In the genomic region with DNA sequence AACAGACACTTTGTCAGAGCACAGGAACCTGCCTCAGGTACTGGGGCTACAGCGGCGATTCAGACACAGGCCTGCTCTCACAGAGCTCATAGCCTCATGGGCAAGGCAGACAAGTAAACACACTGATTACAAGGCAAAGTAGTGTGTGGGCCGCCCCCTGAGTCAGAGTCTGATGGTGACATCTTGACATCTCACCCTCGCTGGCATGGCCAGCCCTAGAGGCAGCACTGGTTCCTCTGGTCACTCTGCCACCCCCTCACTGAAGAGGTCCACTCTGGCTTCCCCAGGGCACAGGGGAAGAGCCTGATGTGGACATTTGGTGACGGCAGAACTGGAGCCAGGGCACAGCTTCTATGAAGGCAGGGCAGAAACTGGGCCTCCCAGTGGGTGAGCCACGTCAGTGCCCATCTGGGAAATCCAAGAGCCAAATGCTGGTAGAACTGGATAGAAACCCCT, we compare ENCODE assay signal across 22 cellular contexts.
"Had no signal": no experiment of that assay in that cellular context is flagged by ENCODE, and none has a peak within 500 bp of the region (broad histone marks: within the 10 kb centered on the region; RNA-seq: fewer than 3 reads in every experiment).

No MANE protein-coding gene starts in this region.

- ATAC-seq: activated CD8-positive, alpha-beta memory T cell treated with anti-CD3 and anti-CD28 coated beads, Interleukin-2, amount 10 ng/mL, durations not matched to agents 7 days and 5 days; stimulated activated naive CD8-positive, alpha-beta T cell treated with anti-CD3 and anti-CD28 coated beads, Interleukin-15, Interleukin-2, amounts not matched to agents 100 U/mL and 50 U/mL, for 24 hours; T-cell had no signal

- H3K9me3 ChIP-seq: colonic mucosa, tibial nerve had no signal

- H3K36me3 ChIP-seq: brain microvascular endothelial cell, colonic mucosa, tibial nerve had no signal

- FAIRE-seq: keratinocyte had no signal

- H3K27me3 Mint-ChIP-seq: activated B cell treated with CpG ODN at 0.5 μM for 24 hours; activated CD4-positive, alpha-beta memory T cell treated with anti-CD3 and anti-CD28 coated beads, Interleukin-2, amount 10 ng/mL, durations not matched to agents 7 days and 5 days; naive B cell; T-cell had no signal

- DNase-seq: activated B cell treated with CpG ODN at 0.5 μM for 24 hours; activated CD4-positive, alpha-beta memory T cell treated with anti-CD3 and anti-CD28 coated beads, Interleukin-2, amount 10 ng/mL, durations not matched to agents 7 days and 5 days; activated CD4-positive, alpha-beta T cell treated with anti-CD3 and anti-CD28 coated beads for 48 hours; activated CD8-positive, alpha-beta memory T cell treated with anti-CD3 and anti-CD28 coated beads, Interleukin-2, amount 10 ng/mL, durations not matched to agents 7 days and 5 days; activated naive CD4-positive, alpha-beta T cell treated with anti-CD3 and anti-CD28 coated beads, Interleukin-2, amount 50 U/mL, for 16 hours; aorta; brain microvascular endothelial cell; colonic mucosa; foreskin melanocyte; glutamatergic neuron; hypothalamus; naive B cell; retina; stimulated activated CD4-positive, alpha-beta T cell treated with anti-CD3 and anti-CD28 coated beads, Interleukin-12 subunit alpha, Interleukin-12 subunit beta, amount 100 ng/mL, for 4 hours; stimulated activated CD4-positive, alpha-beta T cell treated with anti-CD3 and anti-CD28 coated beads, Interleukin-1b, Interleukin-23, amount 100 ng/mL, for 48 hours; stimulated activated CD8-positive, alpha-beta memory T cell treated with anti-CD3 and anti-CD28 coated beads, Interleukin-4, amount 100 ng/mL, for 48 hours; stimulated activated naive CD8-positive, alpha-beta T cell treated with anti-CD3 and anti-CD28 coated beads, Interleukin-15, Interleukin-2, amounts not matched to agents 100 U/mL and 50 U/mL, for 24 hours; T-cell had no signal

- H3K36me3 Mint-ChIP-seq: activated CD8-positive, alpha-beta memory T cell treated with anti-CD3 and anti-CD28 coated beads, Interleukin-2, amount 10 ng/mL, durations not matched to agents 7 days and 5 days; naive B cell; T-cell had no signal

- H3K27ac Mint-ChIP-seq: activated B cell treated with CpG ODN at 0.5 μM for 24 hours; activated CD4-positive, alpha-beta memory T cell treated with anti-CD3 and anti-CD28 coated beads, Interleukin-2, amount 10 ng/mL, durations not matched to agents 7 days and 5 days; activated CD8-positive, alpha-beta memory T cell treated with anti-CD3 and anti-CD28 coated beads, Interleukin-2, amount 10 ng/mL, durations not matched to agents 7 days and 5 days; activated T-helper 2 cell treated with anti-CD3 and anti-CD28 coated beads, Interferon-gamma antibody, Interleukin-2, Interleukin-4, amounts not matched to agents 10 μg/mL and 5 μg/mL and 100 μg/mL, durations not matched to agents 14 hours and 24 hours and 36 hours; naive B cell had no signal

- H3K4me3 Mint-ChIP-seq: activated B cell treated with CpG ODN at 0.5 μM for 24 hours; activated CD4-positive, alpha-beta memory T cell treated with anti-CD3 and anti-CD28 coated beads, Interleukin-2, amount 10 ng/mL, durations not matched to agents 7 days and 5 days; activated CD8-positive, alpha-beta memory T cell treated with anti-CD3 and anti-CD28 coated beads, Interleukin-2, amount 10 ng/mL, durations not matched to agents 7 days and 5 days; central memory CD8-positive, alpha-beta T cell; naive B cell; T-cell had no signal

- H3K4me1 ChIP-seq: colonic mucosa had no signal

- H3K9me3 Mint-ChIP-seq: activated B cell treated with CpG ODN at 0.5 μM for 24 hours; activated CD4-positive, alpha-beta memory T cell treated with anti-CD3 and anti-CD28 coated beads, Interleukin-2, amount 10 ng/mL, durations not matched to agents 7 days and 5 days; activated T-helper 2 cell treated with anti-CD3 and anti-CD28 coated beads, Interferon-gamma antibody, Interleukin-2, Interleukin-4, amounts not matched to agents 10 μg/mL and 5 μg/mL and 100 μg/mL, durations not matched to agents 14 hours and 24 hours and 36 hours; central memory CD8-positive, alpha-beta T cell; naive B cell; T-cell had no signal

- H3K27me3 ChIP-seq: brain microvascular endothelial cell, colonic mucosa, tibial nerve had no signal

- H3K4me1 Mint-ChIP-seq: naive B cell had no signal

- H3K4me3 ChIP-seq: colonic mucosa, tibial nerve had no signal

- H3K27ac ChIP-seq: brain microvascular endothelial cell, colonic mucosa had no signal
